24 cellular contexts compared by ENCODE assay signal in the genomic region with DNA sequence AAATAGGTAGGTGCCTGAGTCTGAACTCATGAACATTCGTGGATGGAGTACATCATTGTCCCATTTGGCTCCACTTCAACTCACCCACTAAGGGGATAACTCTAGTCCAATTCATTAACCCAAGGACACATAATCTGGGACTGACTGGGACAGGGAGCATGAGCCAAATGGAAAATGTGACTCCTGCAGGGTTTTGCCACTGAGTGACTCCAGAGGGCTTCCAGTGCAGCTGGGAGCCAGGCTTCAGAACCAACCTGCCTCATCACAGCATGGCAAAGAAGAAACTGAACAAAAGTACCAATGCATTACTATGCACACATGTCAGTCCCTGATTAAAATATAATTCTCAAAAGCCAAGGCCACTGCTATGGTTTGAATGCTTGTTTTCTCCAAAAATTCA.
"Had no signal": no experiment of that assay in that cellular context is flagged by ENCODE, and none has a peak within 500 bp of the region (broad histone marks: within the 10 kb centered on the region; RNA-seq: fewer than 3 reads in every experiment).

No MANE protein-coding gene starts in this region.

- H3K27me3 Mint-ChIP-seq: stimulated activated naive B cell treated with anti-CD40 and anti-IgM and Interleukin-4, amounts not matched to agents 10 μg/mL and 1 μg/mL and 100 μg/mL, for 72 hours had no signal

- H3K79me2 ChIP-seq: hepatocyte had no signal

- H3K27me3 ChIP-seq: hepatocyte, pancreas, stomach, testis, thyroid gland, transverse colon, upper lobe of right lung had no signal

- H3K4me1 ChIP-seq: left ventricle myocardium inferior, pancreas, prostate gland, stomach, transverse colon, upper lobe of right lung had no signal

- H3K36me3 ChIP-seq: left ventricle myocardium inferior, pancreas, prostate gland, stomach, thyroid gland, transverse colon, upper lobe of right lung had no signal

- H2AFZ ChIP-seq: hepatocyte had no signal

- H3K36me3 Mint-ChIP-seq: naive thymus-derived CD8-positive, alpha-beta T cell; stimulated activated naive B cell treated with anti-CD40 and anti-IgM and Interleukin-4, amounts not matched to agents 10 μg/mL and 1 μg/mL and 100 μg/mL, for 72 hours had no signal

- DNase-seq: left ventricle myocardium inferior; naive thymus-derived CD8-positive, alpha-beta T cell; nucleus accumbens; pancreas; posterior cingulate gyrus; retina; right cardiac atrium; stimulated activated CD4-positive, alpha-beta T cell treated with anti-CD3 and anti-CD28 coated beads, Interleukin-12 subunit alpha, Interleukin-12 subunit beta, amount 100 ng/mL, for 4 hours; stimulated activated CD4-positive, alpha-beta T cell treated with anti-CD3 and anti-CD28 coated beads, Interleukin-15, amount 100 ng/mL, for 24 hours; stimulated activated CD4-positive, alpha-beta T cell treated with anti-CD3 and anti-CD28 coated beads, Interleukin-2, amount 100 ng/mL, for 24 hours; stimulated activated CD4-positive, alpha-beta T cell treated with anti-CD3 and anti-CD28 coated beads, Interleukin-4, amount 100 ng/mL, for 1 hour; stimulated activated naive B cell treated with anti-CD40 and anti-IgM and Interleukin-4, amounts not matched to agents 10 μg/mL and 1 μg/mL and 100 μg/mL, for 72 hours; stimulated activated naive CD8-positive, alpha-beta T cell treated with anti-CD3 and anti-CD28 coated beads, Interleukin-15, Interleukin-2, amounts not matched to agents 100 U/mL and 50 U/mL, for 24 hours; stomach; testis; thyroid gland; transverse colon; upper lobe of right lung had no signal

- H3K9me3 ChIP-seq: left ventricle myocardium inferior, pancreas, prostate gland, stomach, testis, thyroid gland, transverse colon, upper lobe of right lung had no signal

- H3K27ac Mint-ChIP-seq: naive thymus-derived CD8-positive, alpha-beta T cell; nephron; stimulated activated naive B cell treated with anti-CD40 and anti-IgM and Interleukin-4, amounts not matched to agents 10 μg/mL and 1 μg/mL and 100 μg/mL, for 72 hours had no signal

- H3K4me3 ChIP-seq: hepatocyte, left ventricle myocardium inferior, lung, pancreas, prostate gland, skin epidermis, stomach, testis, thyroid gland, transverse colon, upper lobe of right lung had no signal

- H3K4me3 Mint-ChIP-seq: naive thymus-derived CD8-positive, alpha-beta T cell; nephron; neural crest cell; stimulated activated naive B cell treated with anti-CD40 and anti-IgM and Interleukin-4, amounts not matched to agents 10 μg/mL and 1 μg/mL and 100 μg/mL, for 72 hours had no signal

- H3K27ac ChIP-seq: hepatocyte, left ventricle myocardium inferior, pancreas, prostate gland, stomach, testis, transverse colon, upper lobe of right lung had no signal

- H3K9me3 Mint-ChIP-seq: nephron, neural crest cell had no signal

- H3K4me2 ChIP-seq: hepatocyte had no signal

- H3K4me1 Mint-ChIP-seq: naive thymus-derived CD8-positive, alpha-beta T cell; nephron had no signal
